Comparison of ENCODE assay signal across 8 cellular contexts in the genomic region with DNA sequence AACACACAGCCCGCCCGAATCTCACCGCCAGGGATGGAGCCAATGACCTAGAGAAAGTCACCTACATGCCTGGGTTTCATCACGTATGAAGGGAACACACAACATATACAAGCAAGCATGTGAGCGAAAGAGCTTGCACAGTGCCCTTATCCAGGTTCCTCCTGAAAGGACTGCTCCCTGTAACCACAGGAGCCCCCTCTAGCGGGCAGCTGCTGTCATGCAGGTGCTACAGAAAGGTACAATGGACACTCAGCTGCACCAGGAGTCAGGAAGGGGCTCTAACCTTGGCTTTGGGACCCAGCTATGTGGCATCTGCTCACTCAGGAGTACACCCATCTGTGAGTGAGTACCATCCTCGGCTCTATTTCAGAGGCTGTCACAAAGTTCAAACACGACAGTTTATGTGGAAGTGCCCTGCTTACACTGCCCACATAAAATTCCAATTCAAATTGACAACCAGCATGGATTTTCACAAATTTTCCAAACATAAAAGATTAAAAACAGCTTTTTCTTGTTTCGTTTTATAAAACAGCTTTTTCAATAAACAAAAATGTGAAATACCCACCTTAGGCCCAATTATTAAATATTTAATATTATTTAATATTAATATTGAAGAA. TPM values are rescaled to one million over a fixed set of nuclear protein-coding genes. Genes with fewer than 3 reads are reported as not detected.
DNase-seq lines count a peak whose midpoint lies in the region; ATAC-seq, FAIRE-seq and TF ChIP-seq lines count a peak whose summit lies in the region.

No MANE protein-coding gene starts in this region.

- POLR2A ChIA-PET in T-cell (lab: Charles Lee): no interaction called here

- H3K79me2 ChIP-seq in Loucy (ENCODE audit: insufficient read depth, low read length) (peaks cover 53% of the 10 kb centered on the region), astrocyte (ENCODE audit: insufficient read depth, low read length) (peaks cover 65% of the 10 kb centered on the region)

- peaks cover 3% of the 10 kb centered on the region; the same call in 1 of the 2 replicates for H3F3A ChIP-seq in Loucy (ENCODE audit: low read depth)

- H3K9me2 ChIP-seq in Loucy (replicated peaks; ENCODE audit: low read depth, low read length): no peaks in the 10 kb centered on the region

- TF ChIP-seq CTCF in Loucy (conservative IDR thresholded peaks at IDR 0.05; ENCODE audit: low read length) (peak; percentile 83), astrocyte (IDR thresholded peaks at IDR 0.05; ENCODE audit: insufficient read depth, low read depth, low read length) (peak; percentile 90)

- DNase-seq in ELR (ENCODE audit: low read depth): peak; percentile 72
- peak; percentile 19 to 67 (median 48) for DNase-seq in T-cell
- DNase-seq in astrocyte (ENCODE audit: low read depth): peak; percentile 25
- peak; percentile 88 for DNase-seq in iPS-NIHi11 (ENCODE audit: low spot score)
- DNase-seq in stimulated activated CD4-positive, alpha-beta T cell treated with anti-CD3 and anti-CD28 coated beads, Interleukin-15, amount 100 ng/mL, for 48 hours (ENCODE audit: low read depth in 2 of 2): peak; percentile 57 to 58

- peaks cover 29% of the 10 kb centered on the region for H4K20me1 ChIP-seq in Loucy (ENCODE audit: insufficient read depth, low read length, poor library complexity, severe bottlenecking)
- H4K20me1 ChIP-seq in astrocyte (ENCODE audit: insufficient read depth, low read length): peaks cover 53% of the 10 kb centered on the region

- H3K4me3 Mint-ChIP-seq in T-cell: no peak overlapping the region
- no peak overlapping the region for H3K4me3 Mint-ChIP-seq in astrocyte (ENCODE audit: unreplicated experiment)

- H3K27ac Mint-ChIP-seq in T-cell (no peak overlapping the region), astrocyte (ENCODE audit: unreplicated experiment) (no peak overlapping the region)

- H3K36me3 ChIP-seq in Loucy (ENCODE audit: insufficient read depth, low read length) (peaks cover 44% of the 10 kb centered on the region; the same call in 1 of the 2 replicates), astrocyte (ENCODE audit: insufficient read depth, low read length) (peaks cover 23% of the 10 kb centered on the region)

- H3K9me3 ChIP-seq in Loucy (ENCODE audit: insufficient read depth, low read depth, low read length) (no peaks in the 10 kb centered on the region), astrocyte (ENCODE audit: insufficient read depth, low read depth, low read length) (no peaks in the 10 kb centered on the region)

- peak overlapping the region; percentile 44 for H3K4me2 ChIP-seq in Loucy (ENCODE audit: low read depth, low read length, poor library complexity, severe bottlenecking)
- H3K4me2 ChIP-seq in astrocyte (ENCODE audit: low read length): no peak overlapping the region

- H3K27me3 Mint-ChIP-seq in T-cell (no peaks in the 10 kb centered on the region), astrocyte (ENCODE audit: low read depth, unreplicated experiment) (no peaks in the 10 kb centered on the region)

- no peak for FAIRE-seq in astrocyte (lab: Jason Lieb, UNC)

- no peak overlapping the region for H3K4me3 ChIP-seq in Loucy (ENCODE audit: low read length, poor library complexity, severe bottlenecking)
- no peak overlapping the region for H3K4me3 ChIP-seq in astrocyte (ENCODE audit: insufficient read depth, low read depth, low read length)

- H2AFZ ChIP-seq in Loucy (ENCODE audit: low read length): no peak overlapping the region
- no peak overlapping the region for H2AFZ ChIP-seq in astrocyte (ENCODE audit: low read depth, low read length)

- H3K9ac ChIP-seq in Loucy (ENCODE audit: low read depth, low read length, poor library complexity, severe bottlenecking): no peak overlapping the region
- no peak overlapping the region for H3K9ac ChIP-seq in astrocyte (ENCODE audit: low read length)

- H3K27me3 ChIP-seq in Loucy (ENCODE audit: insufficient read depth, low read length, poor library complexity, severe bottlenecking) (no peaks in the 10 kb centered on the region), astrocyte (ENCODE audit: insufficient read depth, low read length) (no peaks in the 10 kb centered on the region)

- ATAC-seq in T-cell (replicated peaks in 1 of 4): no peak
- no peak for ATAC-seq in GM18867 (IDR thresholded peaks at IDR 0.05; ENCODE audit: unreplicated experiment)
- ATAC-seq in HG03457 (IDR thresholded peaks at IDR 0.05; ENCODE audit: unreplicated experiment): no peak

- peaks cover 36% of the 10 kb centered on the region for H3K36me3 Mint-ChIP-seq in T-cell
- peaks cover 15% of the 10 kb centered on the region for H3K36me3 Mint-ChIP-seq in astrocyte (ENCODE audit: low read depth, unreplicated experiment)

- H3K4me1 ChIP-seq in Loucy (ENCODE audit: insufficient read depth, low read length, poor library complexity, severe bottlenecking) (peaks cover 24% of the 10 kb centered on the region), astrocyte (ENCODE audit: insufficient read depth, low read length) (peaks cover 9% of the 10 kb centered on the region)

- CTCF ChIA-PET in T-cell (lab: Charles Lee): interaction anchor here in 1 of 2 donors (1.2 kb wide), 1 partner anchor 11 kb away, joined by 3 read pairs; no protein-coding TSS in a partner anchor

- no peak overlapping the region for H3K27ac ChIP-seq in astrocyte (ENCODE audit: low read depth, low read length)

- H3K4me1 Mint-ChIP-seq in T-cell: peaks cover 30 to 53% (median 33%) of the 10 kb centered on the region in 3 donors
- peaks cover 13% of the 10 kb centered on the region for H3K4me1 Mint-ChIP-seq in astrocyte (ENCODE audit: low read depth, unreplicated experiment)

- H3K9me3 Mint-ChIP-seq in T-cell: no peaks in the 10 kb centered on the region
- H3K9me3 Mint-ChIP-seq in astrocyte (ENCODE audit: unreplicated experiment): no peaks in the 10 kb centered on the region

RNA-seq across cellular contexts. Expression of a gene that starts 3.5 kb away (rescaled TPM):
- 100 to 1,000 TPM in 1 of 5 donors, 10 to 100 TPM in 4; 80.6 to 106 (median 97.0) TPM for total RNA-seq in T-cell
- 111 and 117 TPM in 2 replicates for total RNA-seq in astrocyte

RNA-seq across cellular contexts. Expression of a gene that starts 8.6 kb away (rescaled TPM):
- total RNA-seq in T-cell: not detected
- not detected in 2 replicates for total RNA-seq in astrocyte

RNA-seq across cellular contexts. Expression of a gene that starts 31.7 kb away (rescaled TPM):
- total RNA-seq in T-cell: not detected
- total RNA-seq in astrocyte: not detected in 2 replicates

Comparison
In these comparisons a context has a peak if more than half of its experiments do, and no peak if none do; other contexts are left out.
1. DNase-seq: peak in every context shown above with its lines; median percentile 88 in iPS-NIHi11; 72 in ELR; 58 in stimulated activated CD4-positive, alpha-beta T cell treated with anti-CD3 and anti-CD28 coated beads, Interleukin-15, amount 100 ng/mL, for 48 hours; 48 in T-cell; 25 in astrocyte.